19 cellular contexts compared by ENCODE assay signal in genomic region chr18:49304746-49305145, GRCh38.
A peak's percentile ranks its signal among the peaks of the same experiment; 100 is the strongest.
DNase-seq lines count a peak whose midpoint lies in the region; ATAC-seq, FAIRE-seq and TF ChIP-seq lines count a peak whose summit lies in the region.
"Had no signal": no experiment of that assay in that cellular context is flagged by ENCODE, and none has a peak within 500 bp of the region (broad histone marks: within the 10 kb centered on the region; RNA-seq: fewer than 3 reads in every experiment).

No MANE protein-coding gene starts in this region.

- H3K4me1 ChIP-seq in BLaER1: peaks cover 38% of the 10 kb centered on the region
- H3K4me1 ChIP-seq in K562 (replicated peaks in 1 of 2; ENCODE audit: control insufficient read depth in 2 of 2, insufficient read depth in 2 of 2, low read length in 2 of 2): no peaks in the 10 kb centered on the region
- H3K4me1 ChIP-seq: A549 had no signal

- TF ChIP-seq CTCF in HFFc6 (IDR thresholded peaks at IDR 0.05) (no peak), K562 (IDR thresholded peaks at IDR 0.05 in 2 of 3, conservative IDR thresholded peaks at IDR 0.05 in 1 of 3; ENCODE audit: insufficient read depth in 2 of 3, low read depth in 1 of 3, low read length in 3 of 3) (no peak)

- no peaks in the 10 kb centered on the region for H3K27me3 Mint-ChIP-seq in HFFc6 (ENCODE audit: insufficient read depth)
- H3K27me3 Mint-ChIP-seq: CD4-positive, CD25-positive, alpha-beta regulatory T cell; IgD-negative memory B cell had no signal

- POLR2A ChIA-PET in K562 (lab: Yijun Ruan, JAX): interaction anchor here (1.9 to 2.3 kb wide), 2 partner anchors 9 to 19 kb away, joined by 5 to 7 read pairs; no protein-coding TSS in a partner anchor

- in situ Hi-C loops in K562 (cut with MboI): no loop called here

- H3K9me3 Mint-ChIP-seq in HFFc6: peaks cover 4% of the 10 kb centered on the region; the same call in 1 of the 2 replicates

- no peaks in the 10 kb centered on the region for H3K9me1 ChIP-seq in K562 (ENCODE audit: control insufficient read depth, insufficient read depth, low read length)

- CTCF ChIA-PET in K562 (lab: Yijun Ruan, JAX; ENCODE audit: low intra/inter-chr PET ratio): no interaction called here

- peaks cover 12% of the 10 kb centered on the region for H3K36me3 Mint-ChIP-seq in HFFc6 (ENCODE audit: low read depth)

- intact Hi-C loops in K562 (cut with micrococcal nuclease): no loop called here

- no peak overlapping the region for H3K9ac ChIP-seq in BLaER1
- no peak overlapping the region for H3K9ac ChIP-seq in K562 (ENCODE audit: insufficient read depth in 1 of 2, low read depth in 2 of 2, low read length in 2 of 2)

- no peaks in the 10 kb centered on the region for H3K27me3 ChIP-seq in BLaER1
- H3K27me3 ChIP-seq in K562 (ENCODE audit: control insufficient read depth in 2 of 2, insufficient read depth in 2 of 2, low read length in 2 of 2): no peaks in the 10 kb centered on the region

- no peak overlapping the region for H3K4me3 Mint-ChIP-seq in HFFc6
- H3K4me3 Mint-ChIP-seq: CD4-positive, CD25-positive, alpha-beta regulatory T cell; IgD-negative memory B cell had no signal

- no peak overlapping the region; the same call in 1 of the 2 replicates for H3K27ac ChIP-seq in BLaER1
- no peak overlapping the region for H3K27ac ChIP-seq in K562 (ENCODE audit: extremely low read depth, low read depth, low read length)
- H3K27ac ChIP-seq: A549 had no signal

- no peak for TF ChIP-seq RAD21 in K562 (CRISPR knock-in tag; conservative IDR thresholded peaks at IDR 0.05 in 1 of 2, IDR thresholded peaks at IDR 0.05 in 1 of 2)

- TF ChIP-seq POLR2A in K562 (conservative IDR thresholded peaks at IDR 0.05): no peak

- DNase-seq in HFFc6 (peak; percentile 8), K562 (ENCODE audit: extremely low read depth in 1 of 4, low spot score in 3 of 4) (no peak), lung microvascular endothelial cell (ENCODE audit: low read depth in 2 of 2) (peak; percentile 30 to 36), activated gamma-delta T cell (lab: John Stamatoyannopoulos, UW) (no peak), A172 (ENCODE audit: low spot score) (no peak), cerebellar nuclear complex (lab: John Stamatoyannopoulos, UW) (no peak)
- DNase-seq: Calu3; CD4-positive, CD25-positive, alpha-beta regulatory T cell; DMS79; GF-D8; GOT3; NCI-H1092; NCI-H226; NCI-H526 treated with DMSO at 0.1 percent for 48 hours; PC-3 had no signal

- BruUV-seq in K562 (replicated peaks; lab: Mats Ljungman, UMichigan): no TSS peak

- WGBS in K562 (ENCODE audit: insufficient coverage, low coverage, missing lambda C conversion rate): 41% methylated on average over 4 of the region's 4 CpGs

- no peaks in the 10 kb centered on the region; the same call in 1 of the 2 replicates for H4K20me1 ChIP-seq in BLaER1
- H4K20me1 ChIP-seq in K562 (replicated peaks; ENCODE audit: control insufficient read depth, insufficient read depth, low read length): no peaks in the 10 kb centered on the region

- no peak overlapping the region for H2AFZ ChIP-seq in K562 (ENCODE audit: low read depth, low read length)

- H3K4me1 Mint-ChIP-seq in HFFc6 (ENCODE audit: low read depth): no peaks in the 10 kb centered on the region
- H3K4me1 Mint-ChIP-seq: IgD-negative memory B cell had no signal

- H3K4me2 ChIP-seq in BLaER1 (peak overlapping the region; percentile 63), K562 (ENCODE audit: insufficient read depth, low read length) (no peak overlapping the region)
- H3K4me2 ChIP-seq: A549 had no signal

- peaks cover 20% of the 10 kb centered on the region for H3K9me3 ChIP-seq in BLaER1
- H3K9me3 ChIP-seq in K562 (replicated peaks; ENCODE audit: control insufficient read depth, insufficient read depth, low read depth, low read length): no peaks in the 10 kb centered on the region
- H3K9me3 ChIP-seq: A549 had no signal

- ATAC-seq in K562 (no peak), GM21723 (IDR thresholded peaks at IDR 0.05; ENCODE audit: unreplicated experiment) (no peak)
- ATAC-seq: A549, PC-3 had no signal

- no peak overlapping the region for H3K4me3 ChIP-seq in BLaER1
- no peak overlapping the region for H3K4me3 ChIP-seq in K562
- H3K4me3 ChIP-seq: A549 had no signal

- FAIRE-seq in K562 (lab: Jason Lieb, UNC): no peak
- FAIRE-seq: A549 had no signal

- TF ChIP-seq EP300 in K562 (IDR thresholded peaks at IDR 0.05; ENCODE audit: low read length): no peak

- H3K36me3 ChIP-seq in BLaER1 (peaks cover 19% of the 10 kb centered on the region), K562 (ENCODE audit: control insufficient read depth, insufficient read depth, low read length) (no peaks in the 10 kb centered on the region)

- no peaks in the 10 kb centered on the region for H3K79me2 ChIP-seq in K562 (ENCODE audit: control insufficient read depth, insufficient read depth, low read length)

- no peak overlapping the region for H3K27ac Mint-ChIP-seq in HFFc6
- H3K27ac Mint-ChIP-seq: CD4-positive, CD25-positive, alpha-beta regulatory T cell; IgD-negative memory B cell had no signal

TF ChIP-seq in K562, 482 proteins besides CTCF, POLR2A, EP300 and RAD21:
- TF ChIP-seq SPI1 (IDR thresholded peaks at IDR 0.05; ENCODE audit: borderline replicate concordance, low read depth, low read length): peak; percentile 60; the same call in 1 of the 2 replicates
- TF ChIP-seq ZNF253 (CRISPR knock-in tag; conservative IDR thresholded peaks at IDR 0.05): no peak
- TF ChIP-seq BRF2 (IDR thresholded peaks at IDR 0.05; ENCODE audit: borderline replicate concordance, insufficient read depth, insufficient read length): no peak

Comparison
In these comparisons a context has a peak if more than half of its experiments do, and no peak if none do; other contexts are left out.
1. DNase-seq: peak in HFFc6 (single experiment) and lung microvascular endothelial cell (2 of 2); none in K562 (0 of 4), activated gamma-delta T cell (single experiment), A172 (single experiment) and cerebellar nuclear complex (0 of 2).